ENCODE assay signal across 1 cellular context in the genomic region with DNA sequence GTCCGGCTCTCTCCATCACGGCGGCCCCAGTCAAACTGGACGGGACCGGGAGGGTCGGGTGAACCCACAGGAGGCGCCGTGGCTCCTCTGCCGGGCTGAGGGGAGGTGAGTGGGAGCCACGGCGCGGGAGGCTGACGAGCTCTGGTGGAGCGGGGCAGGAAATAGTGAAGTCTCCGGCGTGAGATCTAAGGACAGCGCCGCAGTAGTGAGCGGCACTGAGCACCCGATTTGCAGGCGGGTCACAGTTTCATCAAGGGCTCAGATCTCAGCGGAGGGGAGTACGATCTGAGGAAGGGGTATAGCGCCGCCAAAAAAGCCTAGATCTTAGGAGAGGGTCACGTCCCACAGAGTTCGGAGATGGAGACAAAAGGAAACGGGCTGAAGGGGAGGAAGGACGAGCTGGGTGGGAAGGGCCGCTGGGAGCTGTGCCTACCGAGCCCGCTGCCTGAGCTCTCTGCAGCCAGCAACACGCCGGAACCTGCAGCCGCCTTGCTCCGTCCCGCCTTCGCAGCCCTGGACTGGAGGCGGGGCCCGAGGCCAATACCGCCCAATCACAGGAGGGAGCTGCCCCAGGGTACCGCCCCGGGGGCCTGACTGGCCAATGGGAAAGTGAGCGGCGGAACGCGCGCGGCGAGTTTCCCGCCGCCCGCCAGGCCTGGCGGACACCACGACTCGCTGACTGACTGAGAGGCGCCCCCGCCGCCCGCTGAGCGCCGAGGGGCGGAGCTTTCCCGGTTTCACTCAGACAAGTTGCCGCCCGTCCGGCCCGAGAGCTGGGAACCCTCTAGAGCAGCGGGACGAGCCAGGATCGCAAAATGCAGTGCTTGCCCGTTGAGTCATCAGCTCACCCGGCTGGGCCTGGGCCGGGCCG.
TF ChIP-seq lines count a peak whose summit lies in the region.

No MANE protein-coding gene starts in this region.

TF ChIP-seq in GM12878, 131 proteins besides CTCF, POLR2A, EP300 and RAD21 (continued from another document and continues in another):
- TF ChIP-seq, protein P1, sequence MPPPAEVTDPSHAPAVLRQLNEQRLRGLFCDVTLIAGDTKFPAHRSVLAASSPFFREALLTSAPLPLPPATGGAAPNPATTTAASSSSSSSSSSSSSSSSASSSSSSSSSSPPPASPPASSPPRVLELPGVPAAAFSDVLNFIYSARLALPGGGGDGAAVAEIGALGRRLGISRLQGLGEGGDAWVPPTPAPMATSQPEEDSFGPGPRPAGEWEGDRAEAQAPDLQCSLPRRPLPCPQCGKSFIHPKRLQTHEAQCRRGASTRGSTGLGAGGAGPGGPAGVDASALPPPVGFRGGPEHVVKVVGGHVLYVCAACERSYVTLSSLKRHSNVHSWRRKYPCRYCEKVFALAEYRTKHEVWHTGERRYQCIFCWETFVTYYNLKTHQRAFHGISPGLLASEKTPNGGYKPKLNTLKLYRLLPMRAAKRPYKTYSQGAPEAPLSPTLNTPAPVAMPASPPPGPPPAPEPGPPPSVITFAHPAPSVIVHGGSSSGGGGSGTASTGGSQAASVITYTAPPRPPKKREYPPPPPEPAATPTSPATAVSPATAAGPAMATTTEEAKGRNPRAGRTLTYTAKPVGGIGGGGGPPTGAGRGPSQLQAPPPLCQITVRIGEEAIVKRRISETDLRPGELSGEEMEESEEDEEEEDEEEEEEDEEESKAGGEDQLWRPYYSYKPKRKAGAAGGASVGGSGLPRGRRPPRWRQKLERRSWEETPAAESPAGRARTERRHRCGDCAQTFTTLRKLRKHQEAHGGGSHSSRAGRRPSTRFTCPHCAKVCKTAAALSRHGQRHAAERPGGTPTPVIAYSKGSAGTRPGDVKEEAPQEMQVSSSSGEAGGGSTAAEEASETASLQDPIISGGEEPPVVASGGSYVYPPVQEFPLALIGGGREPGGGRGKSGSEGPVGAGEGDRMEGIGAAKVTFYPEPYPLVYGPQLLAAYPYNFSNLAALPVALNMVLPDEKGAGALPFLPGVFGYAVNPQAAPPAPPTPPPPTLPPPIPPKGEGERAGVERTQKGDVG (CRISPR knock-in tag; IDR thresholded peaks at IDR 0.05), result no peak
- TF ChIP-seq SRF (IDR thresholded peaks at IDR 0.05; ENCODE audit: low read depth in 2 of 2, low read length in 2 of 2) (no peak), RELA (IDR thresholded peaks at IDR 0.05; ENCODE audit: borderline replicate concordance, partially characterized antibody) (no peak), YBX1 (IDR thresholded peaks at IDR 0.05) (no peak), TCF3 (IDR thresholded peaks at IDR 0.05; ENCODE audit: borderline replicate concordance, insufficient read depth, low read depth, low read length) (peak; percentile 69; the same call in 1 of the 2 replicates), SREBF2 (IDR thresholded peaks at IDR 0.05; ENCODE audit: low read length) (no peak), LARP7 (IDR thresholded peaks at IDR 0.05) (peak; percentile 69), SIX5 (IDR thresholded peaks at IDR 0.05; ENCODE audit: low read depth, low read length, severe bottlenecking) (no peak), SPI1 (IDR thresholded peaks at IDR 0.05; ENCODE audit: borderline replicate concordance, insufficient read depth, low read depth, low read length) (no peak), ASH2L (IDR thresholded peaks at IDR 0.05; ENCODE audit: borderline replicate concordance, low read depth) (no peak), BMI1 (IDR thresholded peaks at IDR 0.05; ENCODE audit: borderline replicate concordance) (no peak), IKZF2 (IDR thresholded peaks at IDR 0.05) (no peak), ZZZ3 (IDR thresholded peaks at IDR 0.05; ENCODE audit: control insufficient read depth, insufficient read length, low read depth) (no peak), RB1 (IDR thresholded peaks at IDR 0.05; ENCODE audit: borderline replicate concordance) (peak; percentile 98), GATAD2B (conservative IDR thresholded peaks at IDR 0.05; ENCODE audit: low read depth) (peak; percentile 43; the same call in 1 of the 2 replicates), SMAD1 (IDR thresholded peaks at IDR 0.05; ENCODE audit: low read depth, partially characterized antibody) (no peak), FOXM1 (IDR thresholded peaks at IDR 0.05; ENCODE audit: low read depth, low read length) (no peak), ZNF217 (IDR thresholded peaks at IDR 0.05) (no peak), PML (IDR thresholded peaks at IDR 0.05; ENCODE audit: low read length) (peak; percentile 96; the same call in 1 of the 2 replicates), ZNF622 (IDR thresholded peaks at IDR 0.05) (no peak), ZBED1 (IDR thresholded peaks at IDR 0.05; ENCODE audit: borderline replicate concordance) (no peak), CREM (IDR thresholded peaks at IDR 0.05; ENCODE audit: low read depth) (peak; percentile 38), SIN3A (IDR thresholded peaks at IDR 0.05; ENCODE audit: low read depth, low read length) (0 out of 2 replicates have a peak, but pooled peaks have one; percentile 34), NFYA (IDR thresholded peaks at IDR 0.05; ENCODE audit: borderline replicate concordance, low read depth, low read length) (0 out of 2 replicates have a peak, but pooled peaks have one; percentile 33), TCF12 (IDR thresholded peaks at IDR 0.05; ENCODE audit: low read depth, low read length) (peak; percentile 74; the same call in 1 of the 2 replicates)
- TF ChIP-seq, protein P2, sequence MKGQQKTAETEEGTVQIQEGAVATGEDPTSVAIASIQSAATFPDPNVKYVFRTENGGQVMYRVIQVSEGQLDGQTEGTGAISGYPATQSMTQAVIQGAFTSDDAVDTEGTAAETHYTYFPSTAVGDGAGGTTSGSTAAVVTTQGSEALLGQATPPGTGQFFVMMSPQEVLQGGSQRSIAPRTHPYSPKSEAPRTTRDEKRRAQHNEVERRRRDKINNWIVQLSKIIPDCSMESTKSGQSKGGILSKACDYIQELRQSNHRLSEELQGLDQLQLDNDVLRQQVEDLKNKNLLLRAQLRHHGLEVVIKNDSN (IDR thresholded peaks at IDR 0.05; ENCODE audit: borderline replicate concordance, extremely low read length, insufficient read depth, low read depth, low read length), result no peak
- TF ChIP-seq, protein P3, sequence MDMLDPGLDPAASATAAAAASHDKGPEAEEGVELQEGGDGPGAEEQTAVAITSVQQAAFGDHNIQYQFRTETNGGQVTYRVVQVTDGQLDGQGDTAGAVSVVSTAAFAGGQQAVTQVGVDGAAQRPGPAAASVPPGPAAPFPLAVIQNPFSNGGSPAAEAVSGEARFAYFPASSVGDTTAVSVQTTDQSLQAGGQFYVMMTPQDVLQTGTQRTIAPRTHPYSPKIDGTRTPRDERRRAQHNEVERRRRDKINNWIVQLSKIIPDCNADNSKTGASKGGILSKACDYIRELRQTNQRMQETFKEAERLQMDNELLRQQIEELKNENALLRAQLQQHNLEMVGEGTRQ (IDR thresholded peaks at IDR 0.05; ENCODE audit: borderline replicate concordance, low read depth, low read length), result no peak
- TF ChIP-seq, protein P4, sequence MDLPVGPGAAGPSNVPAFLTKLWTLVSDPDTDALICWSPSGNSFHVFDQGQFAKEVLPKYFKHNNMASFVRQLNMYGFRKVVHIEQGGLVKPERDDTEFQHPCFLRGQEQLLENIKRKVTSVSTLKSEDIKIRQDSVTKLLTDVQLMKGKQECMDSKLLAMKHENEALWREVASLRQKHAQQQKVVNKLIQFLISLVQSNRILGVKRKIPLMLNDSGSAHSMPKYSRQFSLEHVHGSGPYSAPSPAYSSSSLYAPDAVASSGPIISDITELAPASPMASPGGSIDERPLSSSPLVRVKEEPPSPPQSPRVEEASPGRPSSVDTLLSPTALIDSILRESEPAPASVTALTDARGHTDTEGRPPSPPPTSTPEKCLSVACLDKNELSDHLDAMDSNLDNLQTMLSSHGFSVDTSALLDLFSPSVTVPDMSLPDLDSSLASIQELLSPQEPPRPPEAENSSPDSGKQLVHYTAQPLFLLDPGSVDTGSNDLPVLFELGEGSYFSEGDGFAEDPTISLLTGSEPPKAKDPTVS (IDR thresholded peaks at IDR 0.05; ENCODE audit: low read depth, low read length), result no peak
- TF ChIP-seq, protein P5, sequence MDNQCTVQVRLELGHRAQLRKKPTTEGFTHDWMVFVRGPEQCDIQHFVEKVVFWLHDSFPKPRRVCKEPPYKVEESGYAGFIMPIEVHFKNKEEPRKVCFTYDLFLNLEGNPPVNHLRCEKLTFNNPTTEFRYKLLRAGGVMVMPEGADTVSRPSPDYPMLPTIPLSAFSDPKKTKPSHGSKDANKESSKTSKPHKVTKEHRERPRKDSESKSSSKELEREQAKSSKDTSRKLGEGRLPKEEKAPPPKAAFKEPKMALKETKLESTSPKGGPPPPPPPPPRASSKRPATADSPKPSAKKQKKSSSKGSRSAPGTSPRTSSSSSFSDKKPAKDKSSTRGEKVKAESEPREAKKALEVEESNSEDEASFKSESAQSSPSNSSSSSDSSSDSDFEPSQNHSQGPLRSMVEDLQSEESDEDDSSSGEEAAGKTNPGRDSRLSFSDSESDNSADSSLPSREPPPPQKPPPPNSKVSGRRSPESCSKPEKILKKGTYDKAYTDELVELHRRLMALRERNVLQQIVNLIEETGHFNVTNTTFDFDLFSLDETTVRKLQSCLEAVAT (IDR thresholded peaks at IDR 0.05), result peak; percentile 13; the same call in 1 of the 2 replicates
- TF ChIP-seq, protein P6, sequence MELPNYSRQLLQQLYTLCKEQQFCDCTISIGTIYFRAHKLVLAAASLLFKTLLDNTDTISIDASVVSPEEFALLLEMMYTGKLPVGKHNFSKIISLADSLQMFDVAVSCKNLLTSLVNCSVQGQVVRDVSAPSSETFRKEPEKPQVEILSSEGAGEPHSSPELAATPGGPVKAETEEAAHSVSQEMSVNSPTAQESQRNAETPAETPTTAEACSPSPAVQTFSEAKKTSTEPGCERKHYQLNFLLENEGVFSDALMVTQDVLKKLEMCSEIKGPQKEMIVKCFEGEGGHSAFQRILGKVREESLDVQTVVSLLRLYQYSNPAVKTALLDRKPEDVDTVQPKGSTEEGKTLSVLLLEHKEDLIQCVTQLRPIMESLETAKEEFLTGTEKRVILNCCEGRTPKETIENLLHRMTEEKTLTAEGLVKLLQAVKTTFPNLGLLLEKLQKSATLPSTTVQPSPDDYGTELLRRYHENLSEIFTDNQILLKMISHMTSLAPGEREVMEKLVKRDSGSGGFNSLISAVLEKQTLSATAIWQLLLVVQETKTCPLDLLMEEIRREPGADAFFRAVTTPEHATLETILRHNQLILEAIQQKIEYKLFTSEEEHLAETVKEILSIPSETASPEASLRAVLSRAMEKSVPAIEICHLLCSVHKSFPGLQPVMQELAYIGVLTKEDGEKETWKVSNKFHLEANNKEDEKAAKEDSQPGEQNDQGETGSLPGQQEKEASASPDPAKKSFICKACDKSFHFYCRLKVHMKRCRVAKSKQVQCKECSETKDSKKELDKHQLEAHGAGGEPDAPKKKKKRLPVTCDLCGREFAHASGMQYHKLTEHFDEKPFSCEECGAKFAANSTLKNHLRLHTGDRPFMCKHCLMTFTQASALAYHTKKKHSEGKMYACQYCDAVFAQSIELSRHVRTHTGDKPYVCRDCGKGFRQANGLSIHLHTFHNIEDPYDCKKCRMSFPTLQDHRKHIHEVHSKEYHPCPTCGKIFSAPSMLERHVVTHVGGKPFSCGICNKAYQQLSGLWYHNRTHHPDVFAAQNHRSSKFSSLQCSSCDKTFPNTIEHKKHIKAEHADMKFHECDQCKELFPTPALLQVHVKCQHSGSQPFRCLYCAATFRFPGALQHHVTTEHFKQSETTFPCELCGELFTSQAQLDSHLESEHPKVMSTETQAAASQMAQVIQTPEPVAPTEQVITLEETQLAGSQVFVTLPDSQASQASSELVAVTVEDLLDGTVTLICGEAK (IDR thresholded peaks at IDR 0.05; ENCODE audit: borderline replicate concordance), result peak; percentile 72; the same call in 1 of the 2 replicates
- TF ChIP-seq, protein P7, sequence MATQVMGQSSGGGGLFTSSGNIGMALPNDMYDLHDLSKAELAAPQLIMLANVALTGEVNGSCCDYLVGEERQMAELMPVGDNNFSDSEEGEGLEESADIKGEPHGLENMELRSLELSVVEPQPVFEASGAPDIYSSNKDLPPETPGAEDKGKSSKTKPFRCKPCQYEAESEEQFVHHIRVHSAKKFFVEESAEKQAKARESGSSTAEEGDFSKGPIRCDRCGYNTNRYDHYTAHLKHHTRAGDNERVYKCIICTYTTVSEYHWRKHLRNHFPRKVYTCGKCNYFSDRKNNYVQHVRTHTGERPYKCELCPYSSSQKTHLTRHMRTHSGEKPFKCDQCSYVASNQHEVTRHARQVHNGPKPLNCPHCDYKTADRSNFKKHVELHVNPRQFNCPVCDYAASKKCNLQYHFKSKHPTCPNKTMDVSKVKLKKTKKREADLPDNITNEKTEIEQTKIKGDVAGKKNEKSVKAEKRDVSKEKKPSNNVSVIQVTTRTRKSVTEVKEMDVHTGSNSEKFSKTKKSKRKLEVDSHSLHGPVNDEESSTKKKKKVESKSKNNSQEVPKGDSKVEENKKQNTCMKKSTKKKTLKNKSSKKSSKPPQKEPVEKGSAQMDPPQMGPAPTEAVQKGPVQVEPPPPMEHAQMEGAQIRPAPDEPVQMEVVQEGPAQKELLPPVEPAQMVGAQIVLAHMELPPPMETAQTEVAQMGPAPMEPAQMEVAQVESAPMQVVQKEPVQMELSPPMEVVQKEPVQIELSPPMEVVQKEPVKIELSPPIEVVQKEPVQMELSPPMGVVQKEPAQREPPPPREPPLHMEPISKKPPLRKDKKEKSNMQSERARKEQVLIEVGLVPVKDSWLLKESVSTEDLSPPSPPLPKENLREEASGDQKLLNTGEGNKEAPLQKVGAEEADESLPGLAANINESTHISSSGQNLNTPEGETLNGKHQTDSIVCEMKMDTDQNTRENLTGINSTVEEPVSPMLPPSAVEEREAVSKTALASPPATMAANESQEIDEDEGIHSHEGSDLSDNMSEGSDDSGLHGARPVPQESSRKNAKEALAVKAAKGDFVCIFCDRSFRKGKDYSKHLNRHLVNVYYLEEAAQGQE (IDR thresholded peaks at IDR 0.05; ENCODE audit: low read depth, low read length), result no peak
- TF ChIP-seq, protein P8, sequence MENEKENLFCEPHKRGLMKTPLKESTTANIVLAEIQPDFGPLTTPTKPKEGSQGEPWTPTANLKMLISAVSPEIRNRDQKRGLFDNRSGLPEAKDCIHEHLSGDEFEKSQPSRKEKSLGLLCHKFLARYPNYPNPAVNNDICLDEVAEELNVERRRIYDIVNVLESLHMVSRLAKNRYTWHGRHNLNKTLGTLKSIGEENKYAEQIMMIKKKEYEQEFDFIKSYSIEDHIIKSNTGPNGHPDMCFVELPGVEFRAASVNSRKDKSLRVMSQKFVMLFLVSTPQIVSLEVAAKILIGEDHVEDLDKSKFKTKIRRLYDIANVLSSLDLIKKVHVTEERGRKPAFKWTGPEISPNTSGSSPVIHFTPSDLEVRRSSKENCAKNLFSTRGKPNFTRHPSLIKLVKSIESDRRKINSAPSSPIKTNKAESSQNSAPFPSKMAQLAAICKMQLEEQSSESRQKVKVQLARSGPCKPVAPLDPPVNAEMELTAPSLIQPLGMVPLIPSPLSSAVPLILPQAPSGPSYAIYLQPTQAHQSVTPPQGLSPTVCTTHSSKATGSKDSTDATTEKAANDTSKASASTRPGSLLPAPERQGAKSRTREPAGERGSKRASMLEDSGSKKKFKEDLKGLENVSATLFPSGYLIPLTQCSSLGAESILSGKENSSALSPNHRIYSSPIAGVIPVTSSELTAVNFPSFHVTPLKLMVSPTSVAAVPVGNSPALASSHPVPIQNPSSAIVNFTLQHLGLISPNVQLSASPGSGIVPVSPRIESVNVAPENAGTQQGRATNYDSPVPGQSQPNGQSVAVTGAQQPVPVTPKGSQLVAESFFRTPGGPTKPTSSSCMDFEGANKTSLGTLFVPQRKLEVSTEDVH (IDR thresholded peaks at IDR 0.05; ENCODE audit: low read depth, partially characterized antibody), result peak; percentile 93
